ENCODE assay signal across 22 cellular contexts in genomic region chr13:102183509-102184182, GRCh38.
DNase-seq lines count a peak whose midpoint lies in the region; ATAC-seq and TF ChIP-seq lines count a peak whose summit lies in the region.
"Had no signal": no experiment of that assay in that cellular context is flagged by ENCODE, and none has a peak within 500 bp of the region (broad histone marks: within the 10 kb centered on the region; RNA-seq: fewer than 3 reads in every experiment).

No MANE protein-coding gene starts in this region.

- H3K27me3 ChIP-seq in heart right ventricle: no peaks in the 10 kb centered on the region

- TF ChIP-seq CTCF in glutamatergic neuron (IDR thresholded peaks at IDR 0.05; ENCODE audit: partially characterized antibody, unreplicated experiment): no peak
- TF ChIP-seq CTCF in heart right ventricle (IDR thresholded peaks at IDR 0.05): no peak

- H3K9me3 ChIP-seq in heart right ventricle: no peaks in the 10 kb centered on the region

- H3K36me3 Mint-ChIP-seq in glutamatergic neuron (ENCODE audit: unreplicated experiment): no peaks in the 10 kb centered on the region
- no peaks in the 10 kb centered on the region for H3K36me3 Mint-ChIP-seq in stimulated activated memory B cell treated with anti-CD40 and anti-IgM and Interleukin-4, amounts not matched to agents 10 μg/mL and 1 μg/mL and 100 μg/mL, for 72 hours
- H3K36me3 Mint-ChIP-seq: CD4-positive, alpha-beta memory T cell had no signal

- DNase-seq in cerebellar cortex (ENCODE audit: low spot score): peak; percentile 49
- no peak for DNase-seq in glutamatergic neuron
- peak; percentile 33 for DNase-seq in mucosa of gallbladder (ENCODE audit: low spot score)
- DNase-seq in heart right ventricle: no peak
- DNase-seq in T-helper 1 cell: no peak
- no peak for DNase-seq in GM19238 (ENCODE audit: insufficient read length, low spot score)
- no peak for DNase-seq in GF-D8 (lab: John Stamatoyannopoulos, UW)
- DNase-seq: CD4-positive, alpha-beta memory T cell; COR-L47; DMS53; NCI-H1092; NCI-H1436 treated with DMSO at 0.1 percent for 48 hours; NCI-H187 treated with DMSO at 0.1 percent for 48 hours; NCI-H446; NCI-H524 treated with DMSO at 0.1 percent for 48 hours; NCI-H82; NK-92 treated with Interleukin-12 subunit alpha and Interleukin-12 subunit beta, amount 100 ng/mL, for 24 hours; Right ventricle myocardium superior; RPMI8226 had no signal

- H3K4me3 ChIP-seq in heart right ventricle: no peak overlapping the region
- H3K4me3 ChIP-seq: GM12878 had no signal

- H3K36me3 ChIP-seq in heart right ventricle: no peaks in the 10 kb centered on the region

- H3K4me1 ChIP-seq in heart right ventricle: no peaks in the 10 kb centered on the region

- no peaks in the 10 kb centered on the region for H3K27me3 Mint-ChIP-seq in glutamatergic neuron (ENCODE audit: unreplicated experiment)
- no peaks in the 10 kb centered on the region for H3K27me3 Mint-ChIP-seq in stimulated activated memory B cell treated with anti-CD40 and anti-IgM and Interleukin-4, amounts not matched to agents 10 μg/mL and 1 μg/mL and 100 μg/mL, for 72 hours

- H3K4me3 Mint-ChIP-seq in glutamatergic neuron (ENCODE audit: unreplicated experiment): peak overlapping the region; percentile 67
- no peak overlapping the region for H3K4me3 Mint-ChIP-seq in stimulated activated memory B cell treated with anti-CD40 and anti-IgM and Interleukin-4, amounts not matched to agents 10 μg/mL and 1 μg/mL and 100 μg/mL, for 72 hours
- H3K4me3 Mint-ChIP-seq: CD4-positive, alpha-beta memory T cell had no signal

- intact Hi-C loops in heart right ventricle (cut with DNase I): no loop called here

- WGBS in heart right ventricle, 2 donors: 80 to 81% methylated on average over 4 of the region's 4 CpGs

- ATAC-seq in stimulated activated memory B cell treated with anti-CD40 and anti-IgM and Interleukin-4, amounts not matched to agents 10 μg/mL and 1 μg/mL and 100 μg/mL, for 72 hours: peak; percentile 38
- no peak for ATAC-seq in heart right ventricle
- ATAC-seq: GM12878 had no signal

- H3K9me3 Mint-ChIP-seq in glutamatergic neuron (ENCODE audit: unreplicated experiment): no peaks in the 10 kb centered on the region
- H3K9me3 Mint-ChIP-seq in stimulated activated memory B cell treated with anti-CD40 and anti-IgM and Interleukin-4, amounts not matched to agents 10 μg/mL and 1 μg/mL and 100 μg/mL, for 72 hours: no peaks in the 10 kb centered on the region
- H3K9me3 Mint-ChIP-seq: CD4-positive, alpha-beta memory T cell had no signal

- no peak overlapping the region for H3K27ac ChIP-seq in heart right ventricle
- H3K27ac ChIP-seq: HL-60 had no signal

- H3K27ac Mint-ChIP-seq in glutamatergic neuron (ENCODE audit: unreplicated experiment): peak overlapping the region; percentile 94
- H3K27ac Mint-ChIP-seq in stimulated activated memory B cell treated with anti-CD40 and anti-IgM and Interleukin-4, amounts not matched to agents 10 μg/mL and 1 μg/mL and 100 μg/mL, for 72 hours: no peak overlapping the region
- H3K27ac Mint-ChIP-seq: CD4-positive, alpha-beta memory T cell had no signal

- H3K4me1 Mint-ChIP-seq in glutamatergic neuron (ENCODE audit: low read depth, unreplicated experiment): peaks cover 17% of the 10 kb centered on the region
- H3K4me1 Mint-ChIP-seq in stimulated activated memory B cell treated with anti-CD40 and anti-IgM and Interleukin-4, amounts not matched to agents 10 μg/mL and 1 μg/mL and 100 μg/mL, for 72 hours: no peaks in the 10 kb centered on the region
- H3K4me1 Mint-ChIP-seq: CD4-positive, alpha-beta memory T cell had no signal

Comparison
In these comparisons a context has a peak if more than half of its experiments do, and no peak if none do; other contexts are left out.
1. DNase-seq: peak in cerebellar cortex (single experiment) and mucosa of gallbladder (single experiment); none in glutamatergic neuron (single experiment), heart right ventricle (0 of 2), T-helper 1 cell (0 of 5), GM19238 (single experiment) and GF-D8 (single experiment).